In genomic region chr3:70049761-70050160, GRCh38 we compare ENCODE assay signal across 20 cellular contexts. TPM values are rescaled to one million over a fixed set of nuclear protein-coding genes. Genes with fewer than 3 reads are reported as not detected.
A peak's percentile ranks its signal among the peaks of the same experiment; 100 is the strongest.
DNase-seq lines count a peak whose midpoint lies in the region; ATAC-seq and TF ChIP-seq lines count a peak whose summit lies in the region.
"Had no signal": no experiment of that assay in that cellular context is flagged by ENCODE, and none has a peak within 500 bp of the region (broad histone marks: within the 10 kb centered on the region; RNA-seq: fewer than 3 reads in every experiment).

No MANE protein-coding gene starts in this region.

- peak; percentile 1 for DNase-seq in ACHN
- DNase-seq in HT1080 (ENCODE audit: low read depth) = peak; percentile 58
- peak; percentile 48 for DNase-seq in brain microvascular endothelial cell
- peak; percentile 6 for DNase-seq in fibroblast of villous mesenchyme (ENCODE audit: low read depth)
- DNase-seq in stimulated activated naive CD4-positive, alpha-beta T cell treated with Interleukin-2 at 50 U/mL for 16 hours (lab: John Stamatoyannopoulos, UW) = no peak
- DNase-seq in stimulated activated naive CD8-positive, alpha-beta T cell treated with anti-CD3 and anti-CD28 coated beads, Interleukin-15, amount 100 ng/mL, for 72 hours = no peak
- no peak for DNase-seq in middle frontal gyrus (ENCODE audit: extremely low spot score, low spot score)
- DNase-seq: activated naive CD8-positive, alpha-beta T cell treated with anti-CD3 and anti-CD28 coated beads for 36 hours; CD4-positive, CD25-positive, alpha-beta regulatory T cell; central memory CD4-positive, alpha-beta T cell; DMS79; effector CD8-positive, alpha-beta T cell; gastrocnemius medialis; left colon; NCI-H1436 treated with DMSO at 0.1 percent for 48 hours; RPMI8226 had no signal

- TF ChIP-seq CTCF in brain microvascular endothelial cell (IDR thresholded peaks at IDR 0.05; ENCODE audit: low read depth, low read length, missing control alignments) (no peak), fibroblast of villous mesenchyme (IDR thresholded peaks at IDR 0.05; ENCODE audit: insufficient read depth, low read depth, low read length) (no peak)

- H3K4me3 Mint-ChIP-seq in stimulated activated naive CD8-positive, alpha-beta T cell treated with anti-CD3 and anti-CD28 coated beads, Interleukin-15, amount 100 ng/mL, for 72 hours = no peak overlapping the region
- H3K4me3 Mint-ChIP-seq: activated naive CD8-positive, alpha-beta T cell treated with anti-CD3 and anti-CD28 coated beads for 36 hours; CD4-positive, CD25-positive, alpha-beta regulatory T cell; mesothelial cell of epicardium had no signal

- H3K4me1 Mint-ChIP-seq in stimulated activated naive CD8-positive, alpha-beta T cell treated with anti-CD3 and anti-CD28 coated beads, Interleukin-15, amount 100 ng/mL, for 72 hours = peaks cover 8% of the 10 kb centered on the region
- H3K4me1 Mint-ChIP-seq: CD4-positive, CD25-positive, alpha-beta regulatory T cell; mesothelial cell of epicardium had no signal

- no peak overlapping the region for H3K27ac ChIP-seq in brain microvascular endothelial cell
- H3K27ac ChIP-seq: gastrocnemius medialis had no signal

- in situ Hi-C loops in ACHN (cut with HindIII; ENCODE audit: low pct_ligation_motif_present, low pct_unique_long_range_greater_than_20kb, low sequenced_read_pairs) = no loop called here
- in situ Hi-C loops in brain microvascular endothelial cell (cut with HindIII; ENCODE audit: low pct_ligation_motif_present, low sequenced_read_pairs) = no loop called here

- peaks cover 20% of the 10 kb centered on the region for H3K27me3 Mint-ChIP-seq in stimulated activated naive CD8-positive, alpha-beta T cell treated with anti-CD3 and anti-CD28 coated beads, Interleukin-15, amount 100 ng/mL, for 72 hours

- no peaks in the 10 kb centered on the region for H3K27me3 ChIP-seq in brain microvascular endothelial cell (replicated peaks)
- H3K27me3 ChIP-seq: gastrocnemius medialis had no signal

- H3K9me3 Mint-ChIP-seq in stimulated activated naive CD8-positive, alpha-beta T cell treated with anti-CD3 and anti-CD28 coated beads, Interleukin-15, amount 100 ng/mL, for 72 hours = no peaks in the 10 kb centered on the region
- H3K9me3 Mint-ChIP-seq: activated naive CD8-positive, alpha-beta T cell treated with anti-CD3 and anti-CD28 coated beads for 36 hours had no signal

- no peak overlapping the region for H3K27ac Mint-ChIP-seq in stimulated activated naive CD8-positive, alpha-beta T cell treated with anti-CD3 and anti-CD28 coated beads, Interleukin-15, amount 100 ng/mL, for 72 hours
- H3K27ac Mint-ChIP-seq: activated naive CD8-positive, alpha-beta T cell treated with anti-CD3 and anti-CD28 coated beads for 36 hours; CD4-positive, CD25-positive, alpha-beta regulatory T cell; mesothelial cell of epicardium had no signal

- H3K4me3 ChIP-seq in brain microvascular endothelial cell (ENCODE audit: low read depth, low read length) = no peak overlapping the region
- H3K4me3 ChIP-seq in fibroblast of villous mesenchyme (ENCODE audit: low read depth, low read length) = no peak overlapping the region
- H3K4me3 ChIP-seq: gastrocnemius medialis, HAP-1 had no signal

- ATAC-seq in stimulated activated naive CD8-positive, alpha-beta T cell treated with anti-CD3 and anti-CD28 coated beads, Interleukin-15, amount 100 ng/mL, for 72 hours = no peak
- no peak for ATAC-seq in GM18867 (IDR thresholded peaks at IDR 0.05; ENCODE audit: unreplicated experiment)
- ATAC-seq: gastrocnemius medialis, left colon had no signal

- H3K36me3 ChIP-seq in brain microvascular endothelial cell (replicated peaks) = no peaks in the 10 kb centered on the region
- H3K36me3 ChIP-seq: gastrocnemius medialis, HAP-1 had no signal

RNA-seq across cellular contexts. Expression of gene SAMMSON, which starts 50.2 kb away (rescaled TPM):
- 0.43 and 0.93 TPM in 2 replicates for total RNA-seq in HT1080 (2014; rRNA removed; shearing (Covaris generic))
- polyA plus RNA-seq in HT1080 (2015; cell fraction: cytosol; rRNA removed) = 0.40 and 0.55 TPM in 2 replicates
- 0.49 and 0.57 TPM in 2 replicates for polyA plus RNA-seq in HT1080 (2015; cell fraction: nucleus; rRNA removed)
- not detected in 2 replicates for total RNA-seq in fibroblast of villous mesenchyme
- total RNA-seq: activated naive CD8-positive, alpha-beta T cell treated with anti-CD3 and anti-CD28 coated beads for 36 hours; CD4-positive, CD25-positive, alpha-beta regulatory T cell; gastrocnemius medialis; left colon; mesothelial cell of epicardium had no signal
- polyA plus RNA-seq: CD4-positive, CD25-positive, alpha-beta regulatory T cell; neural cell had no signal

Comparison
In these comparisons a context has a peak if more than half of its experiments do, and no peak if none do; other contexts are left out.
1. DNase-seq: peak in ACHN (single experiment), HT1080 (single experiment), brain microvascular endothelial cell (single experiment) and fibroblast of villous mesenchyme (single experiment); none in stimulated activated naive CD4-positive, alpha-beta T cell treated with Interleukin-2 at 50 U/mL for 16 hours (single experiment), stimulated activated naive CD8-positive, alpha-beta T cell treated with anti-CD3 and anti-CD28 coated beads, Interleukin-15, amount 100 ng/mL, for 72 hours (0 of 2) and middle frontal gyrus (single experiment).